Comparison of ENCODE assay signal across 25 cellular contexts in the genomic region with DNA sequence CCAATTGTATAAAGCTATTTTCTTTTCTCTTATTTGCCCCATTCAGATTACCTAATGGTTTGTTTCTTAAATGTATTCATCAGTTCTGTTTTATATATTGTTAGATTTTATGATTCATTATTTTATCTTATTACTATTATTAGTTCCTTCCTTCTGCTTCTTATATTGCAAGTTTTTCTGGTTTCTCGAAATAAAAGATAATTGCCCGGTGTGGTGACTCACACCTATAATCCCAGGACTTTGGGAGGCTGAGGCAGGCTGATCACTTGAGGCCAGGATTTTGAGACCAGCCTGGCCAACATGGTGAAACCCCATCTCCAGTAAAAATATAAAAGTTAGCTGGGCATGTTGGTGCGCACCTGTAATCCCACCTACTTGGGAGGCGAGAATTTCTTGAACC.
"Had no signal": no experiment of that assay in that cellular context is flagged by ENCODE, and none has a peak within 500 bp of the region (broad histone marks: within the 10 kb centered on the region; RNA-seq: fewer than 3 reads in every experiment).

No MANE protein-coding gene starts in this region.

- H3K9me3 ChIP-seq: left ventricle myocardium inferior, ovary, tibial nerve, upper lobe of left lung, vagina had no signal

- ATAC-seq: natural killer cell treated with Interleukin-12 subunit alpha and Interleukin-12 subunit beta and Interleukin-15 and Interleukin-18, amount 100 ng/mL, for 72 hours; right cardiac atrium; sciatic nerve; stimulated activated memory B cell treated with anti-CD40 and anti-IgM and Interleukin-4, amounts not matched to agents 10 μg/mL and 1 μg/mL and 100 μg/mL, for 72 hours; stimulated activated naive CD8-positive, alpha-beta T cell treated with anti-CD3 and anti-CD28 coated beads, Interleukin-15, amount 100 ng/mL, for 72 hours had no signal

- H3K27me3 ChIP-seq: hepatocyte, ovary, tibial nerve, upper lobe of left lung, vagina had no signal

- H3K4me1 Mint-ChIP-seq: mesothelial cell of epicardium; naive B cell; stimulated activated memory B cell treated with anti-CD40 and anti-IgM and Interleukin-4, amounts not matched to agents 10 μg/mL and 1 μg/mL and 100 μg/mL, for 72 hours had no signal

- H3K36me3 ChIP-seq: left ventricle myocardium inferior, ovary, tibial nerve, upper lobe of left lung, vagina had no signal

- H3K9me3 Mint-ChIP-seq: naive B cell; natural killer cell treated with Interleukin-12 subunit alpha and Interleukin-12 subunit beta and Interleukin-15 and Interleukin-18, amount 100 ng/mL, for 72 hours; stimulated activated memory B cell treated with anti-CD40 and anti-IgM and Interleukin-4, amounts not matched to agents 10 μg/mL and 1 μg/mL and 100 μg/mL, for 72 hours; stimulated activated naive CD8-positive, alpha-beta T cell treated with anti-CD3 and anti-CD28 coated beads, Interleukin-15, amount 100 ng/mL, for 72 hours had no signal

- H3K4me3 Mint-ChIP-seq: mesothelial cell of epicardium; naive B cell; natural killer cell treated with Interleukin-12 subunit alpha and Interleukin-12 subunit beta and Interleukin-15 and Interleukin-18, amount 100 ng/mL, for 72 hours; stimulated activated memory B cell treated with anti-CD40 and anti-IgM and Interleukin-4, amounts not matched to agents 10 μg/mL and 1 μg/mL and 100 μg/mL, for 72 hours; stimulated activated naive CD8-positive, alpha-beta T cell treated with anti-CD3 and anti-CD28 coated beads, Interleukin-15, amount 100 ng/mL, for 72 hours had no signal

- H3K27me3 Mint-ChIP-seq: progenitor cell of endocrine pancreas had no signal

- H3K4me3 ChIP-seq: hepatocyte, left ventricle myocardium inferior, lung, ovary, skin epidermis, tibial nerve, upper lobe of left lung, vagina had no signal

- H3K36me3 Mint-ChIP-seq: naive B cell; natural killer cell treated with Interleukin-12 subunit alpha and Interleukin-12 subunit beta and Interleukin-15 and Interleukin-18, amount 100 ng/mL, for 72 hours; stimulated activated memory B cell treated with anti-CD40 and anti-IgM and Interleukin-4, amounts not matched to agents 10 μg/mL and 1 μg/mL and 100 μg/mL, for 72 hours had no signal

- DNase-seq: islet precursor cell; left ventricle myocardium inferior; mesendoderm; naive B cell; ovary; retina; right cardiac atrium; stimulated activated CD4-positive, alpha-beta T cell treated with anti-CD3 and anti-CD28 coated beads, Interleukin-1b, Interleukin-23, amount 100 ng/mL, for 48 hours; stimulated activated CD4-positive, alpha-beta T cell treated with anti-CD3 and anti-CD28 coated beads, Interleukin-2, amount 100 ng/mL, for 48 hours; stimulated activated CD4-positive, alpha-beta T cell treated with anti-CD3 and anti-CD28 coated beads, Interleukin-4, amount 100 ng/mL, for 4 hours; stimulated activated CD8-positive, alpha-beta memory T cell treated with anti-CD3 and anti-CD28 coated beads, Interleukin-4, amount 100 ng/mL, for 48 hours; stimulated activated naive CD4-positive, alpha-beta T cell treated with Interleukin-2 at 50 U/mL for 16 hours; stimulated activated naive CD8-positive, alpha-beta T cell treated with anti-CD3 and anti-CD28 coated beads, Interleukin-15, amount 100 ng/mL, for 72 hours; substantia nigra; upper lobe of left lung had no signal

- H3K27ac ChIP-seq: hepatocyte, left ventricle myocardium inferior, ovary, skin epidermis, tibial nerve, upper lobe of left lung, vagina had no signal

- H3K27ac Mint-ChIP-seq: mesothelial cell of epicardium; naive B cell; natural killer cell treated with Interleukin-12 subunit alpha and Interleukin-12 subunit beta and Interleukin-15 and Interleukin-18, amount 100 ng/mL, for 72 hours; progenitor cell of endocrine pancreas; stimulated activated memory B cell treated with anti-CD40 and anti-IgM and Interleukin-4, amounts not matched to agents 10 μg/mL and 1 μg/mL and 100 μg/mL, for 72 hours; stimulated activated naive CD8-positive, alpha-beta T cell treated with anti-CD3 and anti-CD28 coated beads, Interleukin-15, amount 100 ng/mL, for 72 hours had no signal
